2 cellular contexts compared by ENCODE assay signal in genomic region chr16:75647138-75647491, GRCh38.
TF ChIP-seq lines count a peak whose summit lies in the region.

No MANE protein-coding gene starts in this region.

TF ChIP-seq in GM12878, 131 proteins besides CTCF, POLR2A, EP300 and RAD21:
- TF ChIP-seq RUNX3 (IDR thresholded peaks at IDR 0.05; ENCODE audit: low read length) (no peak), PKNOX1 (IDR thresholded peaks at IDR 0.05) (no peak), HDGF (IDR thresholded peaks at IDR 0.05) (no peak), ZZZ3 (IDR thresholded peaks at IDR 0.05; ENCODE audit: control insufficient read depth, insufficient read length, low read depth) (no peak), BRCA1 (IDR thresholded peaks at IDR 0.05; ENCODE audit: low read depth, low read length) (no peak), SMC3 (IDR thresholded peaks at IDR 0.05; ENCODE audit: borderline replicate concordance, low read length) (no peak), ASH2L (IDR thresholded peaks at IDR 0.05; ENCODE audit: borderline replicate concordance, low read depth) (no peak), ESRRA (IDR thresholded peaks at IDR 0.05; ENCODE audit: low read length) (peak; percentile 64; the same call in 1 of the 2 replicates), GATAD2B (conservative IDR thresholded peaks at IDR 0.05; ENCODE audit: low read depth) (no peak), FOXK2 (IDR thresholded peaks at IDR 0.05) (no peak), ZBED1 (IDR thresholded peaks at IDR 0.05; ENCODE audit: borderline replicate concordance) (peak; percentile 16; the same call in 1 of the 2 replicates), RELB (IDR thresholded peaks at IDR 0.05; ENCODE audit: low read depth) (no peak), RB1 (IDR thresholded peaks at IDR 0.05; ENCODE audit: borderline replicate concordance) (no peak), EGR1 (IDR thresholded peaks at IDR 0.05; ENCODE audit: borderline replicate concordance in 1 of 2, low read depth in 2 of 2, low read length in 2 of 2) (no peak), NKRF (conservative IDR thresholded peaks at IDR 0.05) (no peak)

TF ChIP-seq in liver, 16 proteins besides CTCF, POLR2A, EP300 and RAD21:
- no peak for TF ChIP-seq EGR1 (IDR thresholded peaks at IDR 0.05; ENCODE audit: low read depth in 2 of 2)
- no peak for TF ChIP-seq TAF1 (conservative IDR thresholded peaks at IDR 0.05)
- TF ChIP-seq SP1 (IDR thresholded peaks at IDR 0.05), result no peak
- no peak for TF ChIP-seq NR2F2 (IDR thresholded peaks at IDR 0.05)
- TF ChIP-seq ATF3 (IDR thresholded peaks at IDR 0.05), result no peak
- no peak for TF ChIP-seq RXRA (IDR thresholded peaks at IDR 0.05)
- no peak for TF ChIP-seq HNF4A (conservative IDR thresholded peaks at IDR 0.05)
- TF ChIP-seq HNF4G (IDR thresholded peaks at IDR 0.05), result no peak
- TF ChIP-seq ZBTB33 (IDR thresholded peaks at IDR 0.05), result no peak
- TF ChIP-seq MAX (IDR thresholded peaks at IDR 0.05), result no peak
- no peak for TF ChIP-seq FOXA2 (IDR thresholded peaks at IDR 0.05)
- no peak for TF ChIP-seq REST (IDR thresholded peaks at IDR 0.05)
- no peak for TF ChIP-seq FOXA1 (IDR thresholded peaks at IDR 0.05)
- TF ChIP-seq JUND (IDR thresholded peaks at IDR 0.05), result no peak
- no peak for TF ChIP-seq GABPA (IDR thresholded peaks at IDR 0.05 in 1 of 2, conservative IDR thresholded peaks at IDR 0.05 in 1 of 2)
- no peak for TF ChIP-seq YY1 (IDR thresholded peaks at IDR 0.05)
